ENCODE assay signal across 1 cellular context in the genomic region with DNA sequence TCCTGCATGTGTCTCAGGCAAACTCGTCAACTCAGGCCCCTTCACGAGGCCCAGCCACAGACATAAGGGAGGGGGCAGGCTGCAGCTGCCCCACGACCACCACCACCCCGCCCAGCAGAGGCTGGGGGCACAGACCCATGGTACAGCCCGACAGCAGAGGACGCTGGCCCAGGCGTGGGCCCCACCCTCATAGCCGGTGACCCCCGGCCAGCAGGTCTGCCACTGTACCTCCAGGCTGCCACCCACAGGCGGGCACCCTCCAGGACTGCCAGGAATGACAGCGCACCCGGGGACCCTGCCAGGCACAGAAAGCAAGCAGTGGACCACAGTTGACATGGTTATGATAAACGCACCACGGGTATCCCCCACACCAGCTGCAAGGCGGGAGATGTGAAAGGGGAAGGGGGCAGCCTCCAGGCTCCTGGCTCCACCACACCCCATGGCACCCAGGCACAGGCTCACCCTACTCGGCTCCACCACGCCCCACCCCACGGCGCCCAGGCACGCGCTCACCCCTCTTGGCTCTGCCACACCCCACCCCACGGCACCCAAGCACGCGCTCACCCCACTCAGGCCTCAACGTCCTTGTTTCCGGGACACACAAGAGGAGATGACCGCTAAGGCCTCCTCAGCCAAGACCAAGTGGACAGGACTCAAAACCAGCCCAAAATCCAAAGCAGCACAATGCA.
TF ChIP-seq lines count a peak whose summit lies in the region.

No MANE protein-coding gene starts in this region.

TF ChIP-seq in GM23338, 12 proteins besides CTCF, POLR2A, EP300 and RAD21 (continued from another document):
- TF ChIP-seq, protein P1, sequence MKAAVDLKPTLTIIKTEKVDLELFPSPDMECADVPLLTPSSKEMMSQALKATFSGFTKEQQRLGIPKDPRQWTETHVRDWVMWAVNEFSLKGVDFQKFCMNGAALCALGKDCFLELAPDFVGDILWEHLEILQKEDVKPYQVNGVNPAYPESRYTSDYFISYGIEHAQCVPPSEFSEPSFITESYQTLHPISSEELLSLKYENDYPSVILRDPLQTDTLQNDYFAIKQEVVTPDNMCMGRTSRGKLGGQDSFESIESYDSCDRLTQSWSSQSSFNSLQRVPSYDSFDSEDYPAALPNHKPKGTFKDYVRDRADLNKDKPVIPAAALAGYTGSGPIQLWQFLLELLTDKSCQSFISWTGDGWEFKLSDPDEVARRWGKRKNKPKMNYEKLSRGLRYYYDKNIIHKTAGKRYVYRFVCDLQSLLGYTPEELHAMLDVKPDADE (IDR thresholded peaks at IDR 0.05): no peak
- TF ChIP-seq STAT1 (IDR thresholded peaks at IDR 0.05; ENCODE audit: unreplicated experiment) (no peak), ZNF331 (CRISPR knock-in tag; IDR thresholded peaks at IDR 0.05; ENCODE audit: low read depth) (no peak)
